1 cellular context compared by ENCODE assay signal in genomic region chr7:134452419-134452827, GRCh38.
TF ChIP-seq lines count a peak whose summit lies in the region.

No MANE protein-coding gene starts in this region.

TF ChIP-seq in WTC11, 78 proteins besides CTCF, POLR2A, EP300 and RAD21 (continued from another document):
- TF ChIP-seq, protein P1, sequence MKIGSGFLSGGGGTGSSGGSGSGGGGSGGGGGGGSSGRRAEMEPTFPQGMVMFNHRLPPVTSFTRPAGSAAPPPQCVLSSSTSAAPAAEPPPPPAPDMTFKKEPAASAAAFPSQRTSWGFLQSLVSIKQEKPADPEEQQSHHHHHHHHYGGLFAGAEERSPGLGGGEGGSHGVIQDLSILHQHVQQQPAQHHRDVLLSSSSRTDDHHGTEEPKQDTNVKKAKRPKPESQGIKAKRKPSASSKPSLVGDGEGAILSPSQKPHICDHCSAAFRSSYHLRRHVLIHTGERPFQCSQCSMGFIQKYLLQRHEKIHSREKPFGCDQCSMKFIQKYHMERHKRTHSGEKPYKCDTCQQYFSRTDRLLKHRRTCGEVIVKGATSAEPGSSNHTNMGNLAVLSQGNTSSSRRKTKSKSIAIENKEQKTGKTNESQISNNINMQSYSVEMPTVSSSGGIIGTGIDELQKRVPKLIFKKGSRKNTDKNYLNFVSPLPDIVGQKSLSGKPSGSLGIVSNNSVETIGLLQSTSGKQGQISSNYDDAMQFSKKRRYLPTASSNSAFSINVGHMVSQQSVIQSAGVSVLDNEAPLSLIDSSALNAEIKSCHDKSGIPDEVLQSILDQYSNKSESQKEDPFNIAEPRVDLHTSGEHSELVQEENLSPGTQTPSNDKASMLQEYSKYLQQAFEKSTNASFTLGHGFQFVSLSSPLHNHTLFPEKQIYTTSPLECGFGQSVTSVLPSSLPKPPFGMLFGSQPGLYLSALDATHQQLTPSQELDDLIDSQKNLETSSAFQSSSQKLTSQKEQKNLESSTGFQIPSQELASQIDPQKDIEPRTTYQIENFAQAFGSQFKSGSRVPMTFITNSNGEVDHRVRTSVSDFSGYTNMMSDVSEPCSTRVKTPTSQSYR (CRISPR knock-in tag; IDR thresholded peaks at IDR 0.05), result no peak
- TF ChIP-seq GABPB1 (CRISPR knock-in tag; IDR thresholded peaks at IDR 0.05) (no peak), USF2 (CRISPR knock-in tag; IDR thresholded peaks at IDR 0.05) (no peak), ZNF219 (CRISPR knock-in tag; IDR thresholded peaks at IDR 0.05; ENCODE audit: borderline replicate concordance) (no peak), SMAD3 (CRISPR knock-in tag; IDR thresholded peaks at IDR 0.05; ENCODE audit: borderline replicate concordance) (no peak), FOXJ3 (CRISPR knock-in tag; IDR thresholded peaks at IDR 0.05; ENCODE audit: borderline replicate concordance) (no peak), PRDM15 (CRISPR knock-in tag; IDR thresholded peaks at IDR 0.05) (no peak), EMX1 (CRISPR knock-in tag; IDR thresholded peaks at IDR 0.05) (no peak), RORB (CRISPR knock-in tag; IDR thresholded peaks at IDR 0.05) (no peak), ZNF121 (CRISPR knock-in tag; IDR thresholded peaks at IDR 0.05) (no peak), ZNF425 (CRISPR knock-in tag; conservative IDR thresholded peaks at IDR 0.05) (no peak)
TF ChIP-seq in WTC11: peak in this region for 0.
